In the genomic region with DNA sequence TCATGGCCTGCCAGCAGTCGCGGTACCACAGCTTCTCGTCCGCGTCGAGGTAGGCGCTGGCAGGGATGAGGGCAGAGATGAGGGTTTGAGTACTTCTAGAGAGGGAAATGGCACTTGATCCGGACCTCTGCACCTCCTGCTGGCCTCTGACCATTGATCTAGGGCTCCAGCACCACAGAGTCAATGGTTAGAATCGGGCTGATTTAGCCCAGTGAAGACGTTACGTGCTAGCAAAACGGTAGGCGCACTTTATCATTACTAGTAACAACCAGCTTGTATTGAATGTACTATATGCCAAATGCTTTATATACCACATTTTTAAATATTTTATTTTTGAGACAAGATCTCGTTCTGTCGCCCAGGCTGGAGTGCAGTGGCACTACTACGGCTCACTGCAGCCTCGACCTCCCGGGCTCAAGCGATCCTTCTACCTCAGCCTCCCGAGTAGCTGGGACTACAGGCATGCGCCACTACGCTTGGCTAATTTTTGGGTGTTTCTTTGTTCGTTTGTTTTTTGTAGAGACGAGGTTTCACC, we compare ENCODE assay signal across 8 cellular contexts. TPM values are rescaled to one million over a fixed set of nuclear protein-coding genes. Genes with fewer than 3 reads are reported as not detected.
DNase-seq lines count a peak whose midpoint lies in the region; ATAC-seq and TF ChIP-seq lines count a peak whose summit lies in the region.

No MANE protein-coding gene starts in this region.

- H3K9me3 ChIP-seq in iPS-20b (ENCODE audit: insufficient read depth, low read depth, low read length) = no peaks in the 10 kb centered on the region
- no peaks in the 10 kb centered on the region for H3K9me3 ChIP-seq in suprapubic skin

- H3K27me3 Mint-ChIP-seq in activated CD4-positive, alpha-beta T cell treated with anti-CD3 and anti-CD28 coated beads, Interleukin-2, amount 10 ng/mL, durations not matched to agents 24 days and 14 days = peaks cover 2% of the 10 kb centered on the region
- H3K27me3 Mint-ChIP-seq in activated CD8-positive, alpha-beta T cell treated with anti-CD3 and anti-CD28 coated beads for 36 hours = no peaks in the 10 kb centered on the region

- POLR2A ChIA-PET in activated CD8-positive, alpha-beta T cell treated with anti-CD3 and anti-CD28 coated beads for 36 hours (lab: Charles Lee) = interaction anchor here (0.6 to 3.3 kb wide), 10 partner anchors 10 to 277 kb away, joined by 3 to 18 read pairs (median 4); a partner anchor contains a TSS

- 28% methylated on average over 24 of the region's 24 CpGs for WGBS in suprapubic skin

- CTCF ChIA-PET in activated CD8-positive, alpha-beta T cell treated with anti-CD3 and anti-CD28 coated beads for 36 hours (lab: Charles Lee) = interaction anchor here (1.1 to 2.9 kb wide), 7 partner anchors 9 to 286 kb away, joined by 3 to 48 read pairs (median 5); no protein-coding TSS in a partner anchor

- peak overlapping the region; percentile 97 for H3K4me3 Mint-ChIP-seq in activated CD4-positive, alpha-beta T cell treated with anti-CD3 and anti-CD28 coated beads, Interleukin-2, amount 10 ng/mL, durations not matched to agents 24 days and 14 days
- H3K4me3 Mint-ChIP-seq in activated CD8-positive, alpha-beta T cell treated with anti-CD3 and anti-CD28 coated beads for 36 hours = peak overlapping the region; percentile 94

- peak overlapping the region; percentile 97 for H3K27ac Mint-ChIP-seq in activated CD4-positive, alpha-beta T cell treated with anti-CD3 and anti-CD28 coated beads, Interleukin-2, amount 10 ng/mL, durations not matched to agents 24 days and 14 days
- peak overlapping the region; percentile 97 for H3K27ac Mint-ChIP-seq in activated CD8-positive, alpha-beta T cell treated with anti-CD3 and anti-CD28 coated beads for 36 hours

- intact Hi-C loops in activated CD4-positive, alpha-beta T cell treated with anti-CD3 and anti-CD28 coated beads, Interleukin-2, amount 10 ng/mL, durations not matched to agents 24 days and 14 days (cut with micrococcal nuclease) = loop anchor here (5.0 to 10.0 kb wide), 4 partner anchors 130 to 1038 kb away; a partner anchor contains a TSS
- intact Hi-C loops in activated CD8-positive, alpha-beta T cell treated with anti-CD3 and anti-CD28 coated beads for 36 hours (cut with micrococcal nuclease) = loop anchor here (5.0 kb wide), 1 partner anchor 35 kb away; a partner anchor contains a TSS

- TF ChIP-seq EP300 in suprapubic skin (IDR thresholded peaks at IDR 0.05) = no peak

- H3K4me1 Mint-ChIP-seq in activated CD4-positive, alpha-beta T cell treated with anti-CD3 and anti-CD28 coated beads, Interleukin-2, amount 10 ng/mL, durations not matched to agents 24 days and 14 days = peaks cover 31% of the 10 kb centered on the region
- H3K4me1 Mint-ChIP-seq in activated CD8-positive, alpha-beta T cell treated with anti-CD3 and anti-CD28 coated beads for 36 hours (ENCODE audit: low read depth) = peaks cover 32% of the 10 kb centered on the region

- H3K4me1 ChIP-seq in iPS-20b (ENCODE audit: insufficient read depth, low read length) (0 out of 2 replicates have a peak, but pooled peaks cover 4% of the 10 kb centered on the region), suprapubic skin (peaks cover 18% of the 10 kb centered on the region)

- no peak for TF ChIP-seq POLR2A in suprapubic skin (IDR thresholded peaks at IDR 0.05)

- H3K27ac ChIP-seq in iPS-20b (ENCODE audit: low read length) (no peak overlapping the region), suprapubic skin (peak overlapping the region; percentile 55)

- H3K36me3 ChIP-seq in iPS-20b (ENCODE audit: insufficient read depth, low read depth, low read length) (peaks cover 14% of the 10 kb centered on the region), suprapubic skin (peaks cover 5% of the 10 kb centered on the region)

- ATAC-seq in activated CD8-positive, alpha-beta T cell treated with anti-CD3 and anti-CD28 coated beads for 36 hours = no peak
- no peak for ATAC-seq in HG02571 (IDR thresholded peaks at IDR 0.05; ENCODE audit: unreplicated experiment)

- no peak for TF ChIP-seq CTCF in activated CD8-positive, alpha-beta T cell treated with anti-CD3 and anti-CD28 coated beads for 36 hours (IDR thresholded peaks at IDR 0.05)
- TF ChIP-seq CTCF in suprapubic skin (IDR thresholded peaks at IDR 0.05) = no peak

- H3K9ac ChIP-seq in iPS-20b (ENCODE audit: low read depth, low read length) = peak overlapping the region; percentile 50; the same call in 1 of the 2 replicates

- H3K36me3 Mint-ChIP-seq in activated CD4-positive, alpha-beta T cell treated with anti-CD3 and anti-CD28 coated beads, Interleukin-2, amount 10 ng/mL, durations not matched to agents 24 days and 14 days (ENCODE audit: low read depth) = peaks cover 23% of the 10 kb centered on the region
- H3K36me3 Mint-ChIP-seq in activated CD8-positive, alpha-beta T cell treated with anti-CD3 and anti-CD28 coated beads for 36 hours (ENCODE audit: low read depth) = peaks cover 28% of the 10 kb centered on the region

- no peaks in the 10 kb centered on the region for H3K9me3 Mint-ChIP-seq in activated CD4-positive, alpha-beta T cell treated with anti-CD3 and anti-CD28 coated beads, Interleukin-2, amount 10 ng/mL, durations not matched to agents 24 days and 14 days
- H3K9me3 Mint-ChIP-seq in activated CD8-positive, alpha-beta T cell treated with anti-CD3 and anti-CD28 coated beads for 36 hours = no peaks in the 10 kb centered on the region

- DNase-seq in activated CD4-positive, alpha-beta T cell treated with anti-CD3 and anti-CD28 coated beads, Interleukin-2, amount 10 ng/mL, durations not matched to agents 24 days and 14 days = no peak
- DNase-seq in activated CD4-positive, alpha-beta T cell treated with anti-CD3 and anti-CD28 coated beads, Interleukin-2, amount 50 U/mL, for 48 hours = no peak
- no peak for DNase-seq in activated CD8-positive, alpha-beta T cell treated with anti-CD3 and anti-CD28 coated beads for 36 hours
- no peak for DNase-seq in suprapubic skin (ENCODE audit: low spot score in 2 of 2)
- no peak for DNase-seq in ureter (ENCODE audit: low spot score)
- DNase-seq in H4 (ENCODE audit: low spot score) = no peak

- H3K27me3 ChIP-seq in iPS-20b (ENCODE audit: insufficient read depth, low read length) (no peaks in the 10 kb centered on the region), suprapubic skin (no peaks in the 10 kb centered on the region)

- H3K4me3 ChIP-seq in iPS-20b (ENCODE audit: low read length) = peak overlapping the region; percentile 97
- peak overlapping the region; percentile 95 for H3K4me3 ChIP-seq in suprapubic skin

RNA-seq across cellular contexts. Expression of a gene that starts 0.5 kb away (rescaled TPM):
- total RNA-seq in activated CD4-positive, alpha-beta T cell treated with anti-CD3 and anti-CD28 coated beads, Interleukin-2, amount 10 ng/mL, durations not matched to agents 24 days and 14 days = 0.65 and 0.80 TPM in 2 replicates
- under 1 TPM; 0.40 to 0.47 TPM for total RNA-seq in activated CD8-positive, alpha-beta T cell treated with anti-CD3 and anti-CD28 coated beads for 36 hours
- total RNA-seq in suprapubic skin (1 to 10 TPM in 2 of 4 donors, under 1 TPM in 2; 0.34 to 1.4 (median 0.87) TPM), ureter (2.5 TPM)
- 0.48 TPM in 1 of 2 replicates, not detected in the other for total RNA-seq in H4 (2014; rRNA removed; shearing (Covaris generic))

RNA-seq across cellular contexts. Expression of a gene that starts 0.9 kb away (rescaled TPM):
- total RNA-seq in activated CD4-positive, alpha-beta T cell treated with anti-CD3 and anti-CD28 coated beads, Interleukin-2, amount 10 ng/mL, durations not matched to agents 24 days and 14 days = 18.2 and 18.6 TPM in 2 replicates
- 10 to 100 TPM; 15.9 to 18.9 TPM for total RNA-seq in activated CD8-positive, alpha-beta T cell treated with anti-CD3 and anti-CD28 coated beads for 36 hours
- total RNA-seq in suprapubic skin = 10 to 100 TPM; 18.4 to 35.2 (median 27.6) TPM
- 25.3 TPM for total RNA-seq in ureter
- total RNA-seq in H4 (2014; rRNA removed; shearing (Covaris generic)) = 1.7 and 3.2 TPM in 2 replicates

RNA-seq across cellular contexts. Expression of a gene that starts 34.9 kb away (rescaled TPM):
- 46.4 and 48.7 TPM in 2 replicates for total RNA-seq in activated CD4-positive, alpha-beta T cell treated with anti-CD3 and anti-CD28 coated beads, Interleukin-2, amount 10 ng/mL, durations not matched to agents 24 days and 14 days
- 10 to 100 TPM; 40.6 to 40.7 TPM for total RNA-seq in activated CD8-positive, alpha-beta T cell treated with anti-CD3 and anti-CD28 coated beads for 36 hours
- total RNA-seq in suprapubic skin = 10 to 100 TPM; 45.7 to 92.0 (median 76.4) TPM
- 22.8 TPM for total RNA-seq in ureter
- total RNA-seq in H4 (2014; rRNA removed; shearing (Covaris generic)) = 39.5 and 43.7 TPM in 2 replicates

RNA-seq across cellular contexts. Expression of a gene that starts 39.5 kb away (rescaled TPM):
- 184 and 188 TPM in 2 replicates for total RNA-seq in activated CD4-positive, alpha-beta T cell treated with anti-CD3 and anti-CD28 coated beads, Interleukin-2, amount 10 ng/mL, durations not matched to agents 24 days and 14 days
- total RNA-seq in activated CD8-positive, alpha-beta T cell treated with anti-CD3 and anti-CD28 coated beads for 36 hours = 100 to 1,000 TPM; 152 to 157 TPM
- total RNA-seq in suprapubic skin (100 to 1,000 TPM; 101 to 161 (median 113) TPM), ureter (85.2 TPM)
- total RNA-seq in H4 (2014; rRNA removed; shearing (Covaris generic)) = 95.0 and 256 TPM in 2 replicates

RNA-seq across cellular contexts. Expression of a gene that starts 40.3 kb away (rescaled TPM):
- total RNA-seq in activated CD4-positive, alpha-beta T cell treated with anti-CD3 and anti-CD28 coated beads, Interleukin-2, amount 10 ng/mL, durations not matched to agents 24 days and 14 days = 37.0 and 44.5 TPM in 2 replicates
- total RNA-seq in activated CD8-positive, alpha-beta T cell treated with anti-CD3 and anti-CD28 coated beads for 36 hours = 10 to 100 TPM; 40.4 to 42.2 TPM
- total RNA-seq in suprapubic skin (100 to 1,000 TPM; 140 to 311 (median 201) TPM), ureter (50.9 TPM)
- 12.0 and 20.8 TPM in 2 replicates for total RNA-seq in H4 (2014; rRNA removed; shearing (Covaris generic))
